In the genomic region with DNA sequence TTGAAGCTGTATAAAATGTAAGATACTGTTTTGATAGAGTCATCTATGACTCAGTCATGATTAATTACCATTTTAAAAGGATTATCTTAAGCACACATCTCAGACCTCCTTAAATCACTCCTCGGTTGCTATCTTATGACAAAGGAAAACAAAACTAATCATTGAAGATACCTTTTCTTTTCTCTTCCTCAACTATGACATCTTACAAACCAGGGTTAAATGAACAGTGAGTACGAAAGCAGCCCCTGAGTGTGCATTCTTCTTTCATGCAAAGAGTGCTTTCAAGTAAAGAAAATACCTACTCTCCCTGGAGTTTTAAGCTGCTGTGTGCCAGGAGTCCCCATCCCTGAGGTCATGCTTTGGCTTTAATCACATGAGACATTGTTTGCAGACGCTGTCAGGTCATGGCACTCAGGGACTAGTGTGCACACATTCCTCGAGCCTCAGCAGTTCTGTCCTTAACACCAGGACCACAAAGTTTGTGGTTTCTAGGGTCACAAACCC, we compare ENCODE assay signal across 1 cellular context.
A peak's percentile ranks its signal among the peaks of the same experiment; 100 is the strongest.
TF ChIP-seq lines count a peak whose summit lies in the region.

No MANE protein-coding gene starts in this region.

TF ChIP-seq in HEK293, 187 proteins besides CTCF, POLR2A, EP300 and RAD21 (continued from another document):
- no peak for TF ChIP-seq ZBTB49 (tag by site-specific recombination; IDR thresholded peaks at IDR 0.05; ENCODE audit: low read depth)
- TF ChIP-seq ZNF16 (tag by site-specific recombination; IDR thresholded peaks at IDR 0.05; ENCODE audit: low read depth): no peak
- TF ChIP-seq PRDM1 (tag by site-specific recombination; IDR thresholded peaks at IDR 0.05): no peak
- no peak for TF ChIP-seq ZNF610 (tag by site-specific recombination; IDR thresholded peaks at IDR 0.05; ENCODE audit: borderline replicate concordance)
- peak; percentile 16; the same call in 1 of the 2 replicates for TF ChIP-seq GFI1B (tag by site-specific recombination; IDR thresholded peaks at IDR 0.05)
- TF ChIP-seq GLIS2 (tag by site-specific recombination; IDR thresholded peaks at IDR 0.05): no peak
- no peak for TF ChIP-seq ZNF155 (tag by site-specific recombination; IDR thresholded peaks at IDR 0.05)
- no peak for TF ChIP-seq SCRT1 (tag by site-specific recombination; IDR thresholded peaks at IDR 0.05; ENCODE audit: borderline replicate concordance)
- TF ChIP-seq ZNF311 (tag by site-specific recombination; IDR thresholded peaks at IDR 0.05; ENCODE audit: borderline replicate concordance): no peak
- TF ChIP-seq ZBTB48 (tag by site-specific recombination; IDR thresholded peaks at IDR 0.05): peak; percentile 98
- TF ChIP-seq, protein P1, sequence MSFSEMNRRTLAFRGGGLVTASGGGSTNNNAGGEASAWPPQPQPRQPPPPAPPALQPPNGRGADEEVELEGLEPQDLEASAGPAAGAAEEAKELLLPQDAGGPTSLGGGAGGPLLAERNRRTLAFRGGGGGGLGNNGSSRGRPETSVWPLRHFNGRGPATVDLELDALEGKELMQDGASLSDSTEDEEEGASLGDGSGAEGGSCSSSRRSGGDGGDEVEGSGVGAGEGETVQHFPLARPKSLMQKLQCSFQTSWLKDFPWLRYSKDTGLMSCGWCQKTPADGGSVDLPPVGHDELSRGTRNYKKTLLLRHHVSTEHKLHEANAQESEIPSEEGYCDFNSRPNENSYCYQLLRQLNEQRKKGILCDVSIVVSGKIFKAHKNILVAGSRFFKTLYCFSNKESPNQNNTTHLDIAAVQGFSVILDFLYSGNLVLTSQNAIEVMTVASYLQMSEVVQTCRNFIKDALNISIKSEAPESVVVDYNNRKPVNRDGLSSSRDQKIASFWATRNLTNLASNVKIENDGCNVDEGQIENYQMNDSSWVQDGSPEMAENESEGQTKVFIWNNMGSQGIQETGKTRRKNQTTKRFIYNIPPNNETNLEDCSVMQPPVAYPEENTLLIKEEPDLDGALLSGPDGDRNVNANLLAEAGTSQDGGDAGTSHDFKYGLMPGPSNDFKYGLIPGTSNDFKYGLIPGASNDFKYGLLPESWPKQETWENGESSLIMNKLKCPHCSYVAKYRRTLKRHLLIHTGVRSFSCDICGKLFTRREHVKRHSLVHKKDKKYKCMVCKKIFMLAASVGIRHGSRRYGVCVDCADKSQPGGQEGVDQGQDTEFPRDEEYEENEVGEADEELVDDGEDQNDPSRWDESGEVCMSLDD (tag by site-specific recombination; IDR thresholded peaks at IDR 0.05): no peak
- TF ChIP-seq BCL11B (tag by site-specific recombination; IDR thresholded peaks at IDR 0.05; ENCODE audit: low read depth): no peak
- TF ChIP-seq ZNF37A (tag by site-specific recombination; IDR thresholded peaks at IDR 0.05): 0 out of 2 replicates have a peak, but pooled peaks have one; percentile 34
- no peak for TF ChIP-seq ZFP3 (tag by site-specific recombination; IDR thresholded peaks at IDR 0.05; ENCODE audit: low read depth)
- TF ChIP-seq ZNF426 (tag by site-specific recombination; IDR thresholded peaks at IDR 0.05): no peak
- TF ChIP-seq ZNF302 (tag by site-specific recombination; IDR thresholded peaks at IDR 0.05; ENCODE audit: low read depth): no peak
- no peak for TF ChIP-seq ZNF394 (tag by site-specific recombination; IDR thresholded peaks at IDR 0.05; ENCODE audit: borderline replicate concordance)
- TF ChIP-seq ZNF18 (tag by site-specific recombination; IDR thresholded peaks at IDR 0.05): no peak
- TF ChIP-seq KLF10 (tag by site-specific recombination; IDR thresholded peaks at IDR 0.05): no peak; the same call in 1 of the 2 replicates
- no peak for TF ChIP-seq ZNF248 (tag by site-specific recombination; IDR thresholded peaks at IDR 0.05)
- TF ChIP-seq ZNF132 (tag by site-specific recombination; IDR thresholded peaks at IDR 0.05; ENCODE audit: borderline replicate concordance): no peak
- peak; percentile 96 for TF ChIP-seq ZNF629 (tag by site-specific recombination; IDR thresholded peaks at IDR 0.05)
- TF ChIP-seq ZNF768 (tag by site-specific recombination; IDR thresholded peaks at IDR 0.05): no peak
- TF ChIP-seq MZF1 (tag by site-specific recombination; IDR thresholded peaks at IDR 0.05; ENCODE audit: borderline replicate concordance): no peak
- TF ChIP-seq MYNN (tag by site-specific recombination; IDR thresholded peaks at IDR 0.05; ENCODE audit: borderline replicate concordance): no peak
- peak; percentile 53; the same call in 1 of the 2 replicates for TF ChIP-seq TCF7L2 (IDR thresholded peaks at IDR 0.05; ENCODE audit: borderline replicate concordance, low read depth, low read length)
- TF ChIP-seq SP3 (tag by site-specific recombination; IDR thresholded peaks at IDR 0.05): 0 out of 2 replicates have a peak, but pooled peaks have one; percentile 12
- TF ChIP-seq ZNF548 (tag by site-specific recombination; IDR thresholded peaks at IDR 0.05): no peak
- 0 out of 2 replicates have a peak, but pooled peaks have one; percentile 22 for TF ChIP-seq ZNF146 (tag by site-specific recombination; IDR thresholded peaks at IDR 0.05)
- no peak for TF ChIP-seq ZNF791 (tag by site-specific recombination; IDR thresholded peaks at IDR 0.05)
